ENCODE assay signal across 22 cellular contexts in the genomic region with DNA sequence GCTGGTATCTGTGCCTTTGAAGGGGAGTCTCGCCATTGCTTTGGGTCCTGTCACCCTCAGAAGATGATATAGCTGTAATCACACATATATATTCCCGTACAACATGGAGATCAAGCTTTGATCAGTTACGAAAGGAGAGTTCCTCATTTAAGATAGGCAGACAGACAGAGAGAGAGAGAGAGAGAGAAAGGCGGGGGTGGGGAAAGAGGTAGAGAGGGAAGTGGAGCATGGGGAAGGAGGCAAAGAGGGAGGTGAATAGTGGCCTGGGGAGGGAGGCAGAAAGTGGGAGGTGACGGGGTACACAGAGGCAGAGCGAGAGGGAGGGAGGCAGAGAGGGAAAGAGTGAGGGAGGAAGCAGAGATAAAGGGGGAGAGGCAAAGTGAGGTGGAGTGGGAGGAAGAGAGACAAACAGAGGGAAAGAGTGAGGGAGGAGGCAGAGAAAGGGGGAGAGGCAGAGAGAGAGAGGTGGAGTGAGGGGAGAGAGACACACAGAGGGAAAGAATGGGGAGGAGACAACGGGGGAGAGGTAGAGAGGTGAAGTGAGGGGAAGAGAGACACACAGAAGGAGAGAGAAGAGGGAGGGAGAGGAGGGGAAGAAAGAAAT. TPM values are rescaled to one million over a fixed set of nuclear protein-coding genes. Genes with fewer than 3 reads are reported as not detected.
DNase-seq lines count a peak whose midpoint lies in the region; ATAC-seq, FAIRE-seq and TF ChIP-seq lines count a peak whose summit lies in the region.
"Had no signal": no experiment of that assay in that cellular context is flagged by ENCODE, and none has a peak within 500 bp of the region (broad histone marks: within the 10 kb centered on the region; RNA-seq: fewer than 3 reads in every experiment).

No MANE protein-coding gene starts in this region.

- POLR2A ChIA-PET in MCF 10A (lab: Yijun Ruan, JAX) (no interaction called here), GM12878 (lab: Charles Lee) (interaction anchor here (0.6 kb wide), 1 partner anchor 194 kb away, joined by 3 read pairs; no protein-coding TSS in a partner anchor), RWPE1 (lab: Yijun Ruan, JAX; ENCODE audit: low non-redundant PET) (no interaction called here)

- H3K79me2 ChIP-seq in mammary epithelial cell (ENCODE audit: insufficient read depth, low read length) (no peaks in the 10 kb centered on the region), GM12878 (ENCODE audit: control insufficient read depth, insufficient read depth, low read length) (no peaks in the 10 kb centered on the region)

- no peak for FAIRE-seq in GM12878 (lab: Jason Lieb, UNC)

- in situ Hi-C loops in mammary epithelial cell (cut with MboI; ENCODE audit: low sequenced_read_pairs in 2 of 2), result no loop called here
- in situ Hi-C loops in GM12878 (cut with MboI), result no loop called here

- H3K9me3 Mint-ChIP-seq in MCF 10A (ENCODE audit: unreplicated experiment), result no peaks in the 10 kb centered on the region
- H3K9me3 Mint-ChIP-seq: activated CD8-positive, alpha-beta T cell treated with anti-CD3 and anti-CD28 coated beads for 36 hours; effector memory CD8-positive, alpha-beta T cell had no signal

- WGBS in mammary epithelial cell (ENCODE audit: low coverage, missing lambda C conversion rate), result 55% methylated on average over 6 of the region's 7 CpGs
- WGBS in GM12878 (ENCODE audit: insufficient coverage, insufficient replicate concordance, low lambda C conversion rate, missing lambda C conversion rate), result 49% methylated on average over 7 of the region's 7 CpGs

- TF ChIP-seq EP300 in GM12878 (IDR thresholded peaks at IDR 0.05; ENCODE audit: borderline replicate concordance in 1 of 2, control insufficient read depth in 1 of 2, low read depth in 2 of 2, low read length in 2 of 2), result no peak

- dilution Hi-C loops in mammary epithelial cell (cut with HindIII; ENCODE audit: low sequenced_read_pairs), result no loop called here

- SMC1A ChIA-PET in GM12878 (lab: Charles Lee; ENCODE audit: uncharacterized antibody, unreplicated experiment), result interaction anchor here (1.3 kb wide), 1 partner anchor 20 kb away, joined by 6 read pairs; no protein-coding TSS in a partner anchor

- H3K27ac ChIP-seq in mammary epithelial cell (ENCODE audit: insufficient read depth, low read depth, low read length) (no peak overlapping the region), GM12878 (ENCODE audit: control insufficient read depth, insufficient read depth) (no peak overlapping the region), RWPE1 (no peak overlapping the region)

- no peaks in the 10 kb centered on the region for H4K20me1 ChIP-seq in mammary epithelial cell (ENCODE audit: insufficient read depth, low read length)
- no peaks in the 10 kb centered on the region for H4K20me1 ChIP-seq in GM12878 (ENCODE audit: control insufficient read depth, insufficient read depth)

- ATAC-seq in GM12878, result no peak
- no peak for ATAC-seq in GM18858 (IDR thresholded peaks at IDR 0.05; ENCODE audit: unreplicated experiment)
- ATAC-seq: activated CD8-positive, alpha-beta T cell treated with anti-CD3 and anti-CD28 coated beads for 36 hours; effector memory CD8-positive, alpha-beta T cell; right cardiac atrium had no signal

- no peak for TF ChIP-seq RAD21 in GM12878 (IDR thresholded peaks at IDR 0.05; ENCODE audit: insufficient read depth, low read depth, low read length)

- H3K4me1 Mint-ChIP-seq in MCF 10A (ENCODE audit: insufficient read depth, unreplicated experiment), result no peaks in the 10 kb centered on the region
- H3K4me1 Mint-ChIP-seq: mesothelial cell of epicardium had no signal

- no peak for TF ChIP-seq POLR2A in GM12878 (IDR thresholded peaks at IDR 0.05; ENCODE audit: low read depth, low read length)

- H3K36me3 ChIP-seq in mammary epithelial cell (ENCODE audit: insufficient read depth, low read length) (no peaks in the 10 kb centered on the region), GM12878 (ENCODE audit: control insufficient read depth in 2 of 2, insufficient read depth in 2 of 2, low read length in 1 of 2) (no peaks in the 10 kb centered on the region)

- intact Hi-C loops in mammary epithelial cell (cut with micrococcal nuclease), result no loop called here
- intact Hi-C loops in MCF 10A (cut with micrococcal nuclease), result no loop called here
- intact Hi-C loops in GM12878 (cut with micrococcal nuclease; ENCODE audit: unreplicated experiment), result no loop called here

- H3K9ac ChIP-seq in mammary epithelial cell (ENCODE audit: insufficient read depth, low read length) (no peak overlapping the region), GM12878 (ENCODE audit: control insufficient read depth, insufficient read depth, low read length) (no peak overlapping the region)

- H3K4me3 Mint-ChIP-seq in MCF 10A (ENCODE audit: unreplicated experiment), result no peak overlapping the region
- H3K4me3 Mint-ChIP-seq: activated CD8-positive, alpha-beta T cell treated with anti-CD3 and anti-CD28 coated beads for 36 hours; effector memory CD8-positive, alpha-beta T cell; mesothelial cell of epicardium had no signal

- DNase-seq in mammary epithelial cell (no peak), MCF 10A (ENCODE audit: unreplicated experiment) (no peak), MV-4-11 (lab: John Stamatoyannopoulos, UW) (peak; percentile 61), GM12878 (ENCODE audit: low read depth, low spot score) (no peak), skeletal muscle cell (ENCODE audit: low read depth) (no peak), RWPE1 (ENCODE audit: low spot score) (no peak), ecto neural progenitor cell (ENCODE audit: low spot score) (no peak)
- DNase-seq: activated CD8-positive, alpha-beta T cell treated with anti-CD3 and anti-CD28 coated beads for 36 hours; caudate nucleus; effector memory CD8-positive, alpha-beta T cell; GOT3; kidney glomerular epithelial cell; NCI-H2029 treated with DMSO at 0.1 percent for 48 hours; NCI-H748 treated with DMSO at 0.1 percent for 48 hours; right cardiac atrium; SHP77; stimulated activated CD4-positive, alpha-beta T cell treated with anti-CD3 and anti-CD28 coated beads, Interleukin-2, amount 100 ng/mL, for 24 hours; substantia nigra had no signal

- H3K27me3 ChIP-seq in mammary epithelial cell (ENCODE audit: insufficient read depth, low read length) (no peaks in the 10 kb centered on the region), GM12878 (replicated peaks in 1 of 2; ENCODE audit: control insufficient read depth in 2 of 2, insufficient read depth in 2 of 2, low read length in 1 of 2) (no peaks in the 10 kb centered on the region)

- RAD21 ChIA-PET in GM12878 (lab: Charles Lee; ENCODE audit: unreplicated experiment), result interaction anchor here (0.7 kb wide), 1 partner anchor 62 kb away, joined by 3 read pairs; no protein-coding TSS in a partner anchor

- H3K36me3 Mint-ChIP-seq in MCF 10A (ENCODE audit: insufficient read depth, unreplicated experiment), result no peaks in the 10 kb centered on the region
- H3K36me3 Mint-ChIP-seq: mesothelial cell of epicardium had no signal

- CTCF ChIA-PET in mammary epithelial cell (lab: Charles Lee; ENCODE audit: low non-redundant PET) (no interaction called here), MCF 10A (lab: Yijun Ruan, JAX) (interaction anchor here (0.6 kb wide), 2 partner anchors 176 to 285 kb away, joined by 3 read pairs; no protein-coding TSS in a partner anchor), GM12878 (lab: Yijun Ruan, JAX) (no interaction called here), RWPE1 (lab: Yijun Ruan, JAX) (no interaction called here)

- H3K9me3 ChIP-seq in mammary epithelial cell (replicated peaks; ENCODE audit: insufficient read depth, low read length) (no peaks in the 10 kb centered on the region), GM12878 (replicated peaks; ENCODE audit: control insufficient read depth, insufficient read depth, low read length) (no peaks in the 10 kb centered on the region)

- no peak for TF ChIP-seq CTCF in mammary epithelial cell (conservative IDR thresholded peaks at IDR 0.05 in 1 of 2, IDR thresholded peaks at IDR 0.05 in 1 of 2; ENCODE audit: extremely low read depth in 1 of 2, insufficient read depth in 1 of 2, low read depth in 1 of 2, low read length in 2 of 2)
- no peak for TF ChIP-seq CTCF in MCF 10A (IDR thresholded peaks at IDR 0.05; ENCODE audit: unreplicated experiment)
- no peak for TF ChIP-seq CTCF in GM12878 (IDR thresholded peaks at IDR 0.05 in 2 of 3, conservative IDR thresholded peaks at IDR 0.05 in 1 of 3; ENCODE audit: control insufficient read depth in 2 of 3, extremely low read depth in 1 of 3, insufficient read depth in 1 of 3, low read depth in 3 of 3, low read length in 3 of 3)
- no peak for TF ChIP-seq CTCF in RWPE1 (conservative IDR thresholded peaks at IDR 0.05; ENCODE audit: low read depth)

- H3K27me3 Mint-ChIP-seq in MCF 10A (ENCODE audit: insufficient read depth, unreplicated experiment), result no peaks in the 10 kb centered on the region

- H3K4me1 ChIP-seq in mammary epithelial cell (ENCODE audit: insufficient read depth, low read length) (no peaks in the 10 kb centered on the region), GM12878 (ENCODE audit: control insufficient read depth, insufficient read depth, low read length) (peaks cover 8% of the 10 kb centered on the region; the same call in 1 of the 2 replicates)

- no peak overlapping the region for H3K27ac Mint-ChIP-seq in MCF 10A (ENCODE audit: low read depth, unreplicated experiment)
- H3K27ac Mint-ChIP-seq: activated CD8-positive, alpha-beta T cell treated with anti-CD3 and anti-CD28 coated beads for 36 hours; effector memory CD8-positive, alpha-beta T cell; mesothelial cell of epicardium had no signal

- H3K4me2 ChIP-seq in mammary epithelial cell (ENCODE audit: insufficient read depth, low read depth, low read length), result no peak overlapping the region
- H3K4me2 ChIP-seq in GM12878 (ENCODE audit: control insufficient read depth, insufficient read depth), result peak overlapping the region; percentile 60

- H2AFZ ChIP-seq in mammary epithelial cell (ENCODE audit: low read depth, low read length) (peak overlapping the region; percentile 21), GM12878 (ENCODE audit: control insufficient read depth, low read depth, low read length) (peak overlapping the region; percentile 82)

- BruUV-seq in mammary epithelial cell (replicated peaks; lab: Mats Ljungman, UMichigan) (no TSS peak), MCF 10A (replicated peaks; lab: Mats Ljungman, UMichigan) (no TSS peak), GM12878 (replicated peaks; lab: Mats Ljungman, UMichigan) (no TSS peak)

- no peak overlapping the region for H3K4me3 ChIP-seq in mammary epithelial cell (replicated peaks in 1 of 3; ENCODE audit: insufficient read depth in 1 of 3, low read depth in 2 of 3, low read length in 3 of 3)
- H3K4me3 ChIP-seq in GM12878, result no peak overlapping the region
- peak overlapping the region; percentile 11 for H3K4me3 ChIP-seq in skeletal muscle cell (ENCODE audit: low read depth, low read length)

RNA-seq across cellular contexts. Expression of a gene that starts 44.6 kb away (rescaled TPM):
- total RNA-seq in mammary epithelial cell (under 1 TPM in 1 of 2 donors, not detected in 1; 0.33 TPM), MCF 10A (2022) (not detected in 2 replicates), GM12878 (2014; rRNA removed) (0.49 and 0.62 TPM in 2 replicates), GM12878 (2014; rRNA removed; fragmentation: Illumina TruSeq; extraction: Trizol) (0.18 and 0.27 TPM in 2 replicates), GM12878 (2021) (0.35 and 0.67 TPM in 2 replicates)
- polyA plus RNA-seq in mammary epithelial cell (not detected), GM12878 (2011; rRNA removed) (0.03 and 0.06 TPM in 2 replicates), GM12878 (2014; fragmentation: Illumina TruSeq; extraction: Trizol) (0.16 and 0.17 TPM in 2 replicates), GM12878 (2014; fragmentation: Nextera tagmentation; extraction: Ambion mirVana) (under 1 TPM; 0.24 to 0.40 TPM), GM12878 (2014; rRNA removed) (0.32 and 0.59 TPM in 2 replicates), GM12878 (2016; fragmentation: Nextera tagmentation; extraction: Ambion mirVana) (1 to 10 TPM in 1 of 2 experiments, under 1 TPM in 1; 0.68 to 1.2 TPM)
- polyA minus RNA-seq in mammary epithelial cell, result not detected
- total RNA-seq in GM12878 (2013; cell fraction: nucleolus; rRNA removed), result 0.17 TPM in 1 of 2 replicates, not detected in the other
- polyA plus RNA-seq in GM12878 (2011; ENCODE audit: low read depth), result 0.22 TPM
- polyA plus RNA-seq in GM12878 (2011; cell fraction: cytosol; rRNA removed), result 0.13 TPM in 1 of 2 replicates, not detected in the other
- not detected in 2 replicates for polyA plus RNA-seq in GM12878 (2011; cell fraction: nucleus; rRNA removed)
- 0.64 and 0.81 TPM in 2 replicates for polyA plus RNA-seq in GM12878 (2012)
- polyA minus RNA-seq in GM12878 (2011; rRNA and poly(A)+ RNA removed), result not detected in 2 replicates
- not detected in 2 replicates for polyA minus RNA-seq in GM12878 (2011; cell fraction: cytosol; rRNA and poly(A)+ RNA removed)
- 0.57 TPM in 1 of 2 replicates, not detected in the other for polyA minus RNA-seq in GM12878 (2011; cell fraction: nucleus; rRNA and poly(A)+ RNA removed)
- total RNA-seq: HT-29, M059J, mesothelial cell of epicardium had no signal
